20 cellular contexts compared by ENCODE assay signal in the genomic region with DNA sequence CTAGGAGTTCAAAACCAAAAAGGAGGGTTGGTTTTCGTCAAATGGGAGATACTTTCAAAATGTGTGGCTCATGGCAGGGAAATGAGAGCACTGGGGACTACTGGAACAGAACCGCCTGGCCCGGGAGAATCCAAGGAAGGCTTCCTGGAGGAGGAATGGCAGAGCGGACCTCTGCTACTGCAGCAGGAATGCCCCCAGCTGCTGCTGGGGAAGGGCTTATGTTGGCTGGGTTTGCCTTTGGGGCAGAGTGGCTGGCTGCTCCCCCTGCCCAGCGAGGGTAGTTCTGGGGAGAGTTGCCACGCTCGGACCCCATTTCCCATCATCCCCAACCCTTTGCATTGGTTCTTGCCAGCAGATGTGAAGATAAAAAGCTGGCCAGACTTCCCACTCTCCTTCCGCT. TPM values are rescaled to one million over a fixed set of nuclear protein-coding genes. Genes with fewer than 3 reads are reported as not detected.
DNase-seq lines count a peak whose midpoint lies in the region; ATAC-seq and TF ChIP-seq lines count a peak whose summit lies in the region.
"Had no signal": no experiment of that assay in that cellular context is flagged by ENCODE, and none has a peak within 500 bp of the region (broad histone marks: within the 10 kb centered on the region; RNA-seq: fewer than 3 reads in every experiment).

No MANE protein-coding gene starts in this region.

- peak overlapping the region; percentile 10; the same call in 1 of the 2 replicates for H3K27ac Mint-ChIP-seq in WTC11

- H3K4me3 Mint-ChIP-seq in WTC11 = no peak overlapping the region

- no peaks in the 10 kb centered on the region for H3K36me3 Mint-ChIP-seq in WTC11

- no peaks in the 10 kb centered on the region for H3K4me1 ChIP-seq in sigmoid colon

- WGBS in sigmoid colon, 2 donors = 92 to 95% methylated on average over 8 of the region's 8 CpGs

- peak; percentile 49 for DNase-seq in activated CD8-positive, alpha-beta memory T cell treated with anti-CD3 and anti-CD28 coated beads for 24 hours
- no peak for DNase-seq in activated CD8-positive, alpha-beta memory T cell treated with anti-CD3 and anti-CD28 coated beads, Interleukin-2, amount 50 U/mL, for 4 hours
- DNase-seq in WTC11 (ENCODE audit: low spot score) = no peak
- peak; percentile 42 for DNase-seq in islet precursor cell
- DNase-seq in sigmoid colon = peak; percentile 28
- DNase-seq in stimulated activated naive CD4-positive, alpha-beta T cell treated with Interleukin-2 at 50 U/mL for 16 hours (lab: John Stamatoyannopoulos, UW) = no peak
- DNase-seq in NCI-H2081 (lab: John Stamatoyannopoulos, UW) = no peak
- DNase-seq: C1 segment of cervical spinal cord; COR-L47; DMS153; NCI-H1048; NCI-H146; NCI-H2107; NCI-H226; NCI-H526 treated with DMSO at 0.1 percent for 48 hours; NK-92 treated with Interleukin-12 subunit alpha and Interleukin-12 subunit beta, amount 100 ng/mL, for 24 hours had no signal

- TF ChIP-seq CTCF in WTC11 (IDR thresholded peaks at IDR 0.05) = no peak
- no peak for TF ChIP-seq CTCF in sigmoid colon (IDR thresholded peaks at IDR 0.05)

- POLR2A ChIA-PET in WTC11 (lab: Charles Lee) = no interaction called here

- H3K27me3 ChIP-seq in sigmoid colon = peaks cover 0 to 28% (median 0%) of the 10 kb centered on the region in 3 donors

- peaks cover 10% of the 10 kb centered on the region for H3K27me3 Mint-ChIP-seq in WTC11 (ENCODE audit: low read depth)

- intact Hi-C loops in sigmoid colon (cut with DNase I) = no loop called here

- no peak overlapping the region for H3K27ac ChIP-seq in sigmoid colon

- no peak for TF ChIP-seq EP300 in sigmoid colon (IDR thresholded peaks at IDR 0.05)

- H3K9me3 Mint-ChIP-seq in WTC11 = no peaks in the 10 kb centered on the region

- CTCF ChIA-PET in WTC11 (lab: Charles Lee) = interaction anchor here (1.0 to 1.3 kb wide), 2 partner anchors 56 to 178 kb away, joined by 5 read pairs; no protein-coding TSS in a partner anchor

- ATAC-seq in WTC11 = no peak
- no peak for ATAC-seq in GM19324 (IDR thresholded peaks at IDR 0.05; ENCODE audit: low FRiP score, unreplicated experiment)
- ATAC-seq: HCT116, PC-3 had no signal

- H3K4me1 Mint-ChIP-seq in WTC11 = peaks cover 24% of the 10 kb centered on the region

- H3K9me3 ChIP-seq in sigmoid colon = no peaks in the 10 kb centered on the region

- TF ChIP-seq POLR2A in sigmoid colon (IDR thresholded peaks at IDR 0.05) = no peak

- no peak overlapping the region for H3K4me3 ChIP-seq in sigmoid colon

- H3K36me3 ChIP-seq in sigmoid colon = no peaks in the 10 kb centered on the region

TF ChIP-seq in WTC11, 78 proteins besides CTCF, POLR2A, EP300 and RAD21:
- TF ChIP-seq, protein P1, sequence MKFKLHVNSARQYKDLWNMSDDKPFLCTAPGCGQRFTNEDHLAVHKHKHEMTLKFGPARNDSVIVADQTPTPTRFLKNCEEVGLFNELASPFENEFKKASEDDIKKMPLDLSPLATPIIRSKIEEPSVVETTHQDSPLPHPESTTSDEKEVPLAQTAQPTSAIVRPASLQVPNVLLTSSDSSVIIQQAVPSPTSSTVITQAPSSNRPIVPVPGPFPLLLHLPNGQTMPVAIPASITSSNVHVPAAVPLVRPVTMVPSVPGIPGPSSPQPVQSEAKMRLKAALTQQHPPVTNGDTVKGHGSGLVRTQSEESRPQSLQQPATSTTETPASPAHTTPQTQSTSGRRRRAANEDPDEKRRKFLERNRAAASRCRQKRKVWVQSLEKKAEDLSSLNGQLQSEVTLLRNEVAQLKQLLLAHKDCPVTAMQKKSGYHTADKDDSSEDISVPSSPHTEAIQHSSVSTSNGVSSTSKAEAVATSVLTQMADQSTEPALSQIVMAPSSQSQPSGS (CRISPR knock-in tag; IDR thresholded peaks at IDR 0.05; ENCODE audit: borderline replicate concordance, low read depth) = no peak
- TF ChIP-seq, protein P2, sequence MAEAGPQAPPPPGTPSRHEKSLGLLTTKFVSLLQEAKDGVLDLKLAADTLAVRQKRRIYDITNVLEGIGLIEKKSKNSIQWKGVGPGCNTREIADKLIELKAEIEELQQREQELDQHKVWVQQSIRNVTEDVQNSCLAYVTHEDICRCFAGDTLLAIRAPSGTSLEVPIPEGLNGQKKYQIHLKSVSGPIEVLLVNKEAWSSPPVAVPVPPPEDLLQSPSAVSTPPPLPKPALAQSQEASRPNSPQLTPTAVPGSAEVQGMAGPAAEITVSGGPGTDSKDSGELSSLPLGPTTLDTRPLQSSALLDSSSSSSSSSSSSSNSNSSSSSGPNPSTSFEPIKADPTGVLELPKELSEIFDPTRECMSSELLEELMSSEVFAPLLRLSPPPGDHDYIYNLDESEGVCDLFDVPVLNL (CRISPR knock-in tag; IDR thresholded peaks at IDR 0.05; ENCODE audit: borderline replicate concordance, low read depth) = no peak
- no peak for TF ChIP-seq PRRX2 (CRISPR knock-in tag; IDR thresholded peaks at IDR 0.05)
- TF ChIP-seq FOXK1 (CRISPR knock-in tag; IDR thresholded peaks at IDR 0.05) = no peak
- TF ChIP-seq, protein P3, sequence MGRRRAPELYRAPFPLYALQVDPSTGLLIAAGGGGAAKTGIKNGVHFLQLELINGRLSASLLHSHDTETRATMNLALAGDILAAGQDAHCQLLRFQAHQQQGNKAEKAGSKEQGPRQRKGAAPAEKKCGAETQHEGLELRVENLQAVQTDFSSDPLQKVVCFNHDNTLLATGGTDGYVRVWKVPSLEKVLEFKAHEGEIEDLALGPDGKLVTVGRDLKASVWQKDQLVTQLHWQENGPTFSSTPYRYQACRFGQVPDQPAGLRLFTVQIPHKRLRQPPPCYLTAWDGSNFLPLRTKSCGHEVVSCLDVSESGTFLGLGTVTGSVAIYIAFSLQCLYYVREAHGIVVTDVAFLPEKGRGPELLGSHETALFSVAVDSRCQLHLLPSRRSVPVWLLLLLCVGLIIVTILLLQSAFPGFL (CRISPR knock-in tag; IDR thresholded peaks at IDR 0.05; ENCODE audit: borderline replicate concordance) = no peak

RNA-seq across cellular contexts. Expression of a gene that starts 10.6 kb away (rescaled TPM):
- total RNA-seq in WTC11 (2021) = not detected in 3 replicates
- total RNA-seq in sigmoid colon = under 1 TPM in 1 of 4 donors, not detected in 3; 0.36 TPM
- 10 to 100 TPM in 1 of 3 donors, 1 to 10 TPM in 1, under 1 TPM in 1; 0.60 to 67.3 (median 9.0) TPM for polyA plus RNA-seq in sigmoid colon
- total RNA-seq: A172, PC-3 had no signal

RNA-seq across cellular contexts. Expression of a gene that starts 35.4 kb away (rescaled TPM):
- total RNA-seq in WTC11 (2021) (4.0 to 7.5 TPM (median 6.4 TPM) in 3 replicates), sigmoid colon (1 to 10 TPM in 1 of 4 donors, under 1 TPM in 1, not detected in 2; 0.71 to 3.1 TPM)
- polyA plus RNA-seq in sigmoid colon = 10 to 100 TPM; 13.5 to 81.6 (median 17.4) TPM

Comparison
In these comparisons a context has a peak if more than half of its experiments do, and no peak if none do; other contexts are left out.
1. DNase-seq: peak in activated CD8-positive, alpha-beta memory T cell treated with anti-CD3 and anti-CD28 coated beads for 24 hours (single experiment), islet precursor cell (single experiment) and sigmoid colon (single experiment); none in activated CD8-positive, alpha-beta memory T cell treated with anti-CD3 and anti-CD28 coated beads, Interleukin-2, amount 50 U/mL, for 4 hours (single experiment), WTC11 (single experiment), stimulated activated naive CD4-positive, alpha-beta T cell treated with Interleukin-2 at 50 U/mL for 16 hours (single experiment) and NCI-H2081 (0 of 2).